Comparison of ENCODE assay signal across 8 cellular contexts in the genomic region with DNA sequence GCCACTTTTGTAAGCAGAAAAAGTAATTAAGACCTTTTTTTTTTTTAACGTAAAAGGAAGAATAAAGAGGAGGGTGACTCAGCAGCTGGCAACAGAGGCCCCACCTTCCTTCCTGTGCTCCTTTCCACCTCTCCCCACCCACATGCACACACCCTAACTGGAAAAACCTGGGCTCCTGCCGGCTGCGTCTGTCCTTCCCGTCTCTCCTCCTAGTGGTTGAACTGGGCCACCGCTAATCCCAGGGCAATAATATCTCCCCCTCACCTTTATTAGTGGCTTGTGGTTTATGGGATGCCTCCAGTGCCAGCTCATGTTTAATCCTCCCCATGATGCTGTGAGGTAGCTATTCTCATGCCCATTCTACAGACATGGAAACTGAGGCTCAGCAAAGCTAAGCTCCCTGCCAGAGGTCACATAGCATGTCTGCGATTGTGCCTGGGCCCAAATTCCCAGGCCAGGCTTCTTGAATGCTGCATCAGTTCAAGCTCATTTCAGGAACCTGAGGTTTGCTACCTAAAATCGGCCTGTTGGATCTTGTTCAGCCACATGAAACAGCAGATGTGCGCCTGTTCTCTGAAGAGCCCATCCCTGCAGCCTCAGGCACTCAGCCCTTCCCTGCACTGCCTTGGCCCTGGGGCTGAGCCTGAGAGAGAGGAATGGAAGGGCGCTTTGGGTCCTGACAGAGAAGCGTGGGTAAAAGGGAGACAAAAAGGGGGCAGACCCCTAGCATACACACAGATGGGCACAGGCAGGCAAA.
DNase-seq lines count a peak whose midpoint lies in the region; TF ChIP-seq lines count a peak whose summit lies in the region.

No MANE protein-coding gene starts in this region.

- H3K4me3 ChIP-seq in epithelial cell of proximal tubule (ENCODE audit: low read depth, low read length) (no peak overlapping the region), stomach (no peak overlapping the region)

- H3K27me3 ChIP-seq in stomach, result no peaks in the 10 kb centered on the region

- intact Hi-C loops in stomach (cut with DNase I; ENCODE audit: low total_unique reads), result loop anchor here (5.0 kb wide), 1 partner anchor 112 kb away; the partner anchor contains the start of gene CSNK1A1

- TF ChIP-seq CTCF in epithelial cell of proximal tubule (conservative IDR thresholded peaks at IDR 0.05; ENCODE audit: low read depth, low read length), result peak; percentile 62
- TF ChIP-seq CTCF in stomach (IDR thresholded peaks at IDR 0.05), result peak in 4 of 7 experiments; percentile 26 to 64 (median 52)

- peak; percentile 64 for DNase-seq in activated effector memory CD4-positive, alpha-beta T cell treated with anti-CD3 and anti-CD28 coated beads, Interleukin-2, amount 50 U/mL, for 16 hours
- DNase-seq in activated effector memory CD4-positive, alpha-beta T cell treated with Interleukin-2 at 50 U/mL for 16 hours, result no peak
- peak; percentile 34 for DNase-seq in RKO (ENCODE audit: low spot score)
- peak; percentile 48 for DNase-seq in epithelial cell of proximal tubule (ENCODE audit: low read depth)
- peak; percentile 76 for DNase-seq in stomach
- DNase-seq in cerebellar nuclear complex (lab: John Stamatoyannopoulos, UW), result no peak
- DNase-seq in cerebellar cortex (ENCODE audit: low spot score), result no peak
- DNase-seq in activated CD8-positive, alpha-beta memory T cell treated with anti-CD3 and anti-CD28 coated beads, Interleukin-2, amount 50 U/mL, for 4 hours, result no peak

- TF ChIP-seq EP300 in stomach (IDR thresholded peaks at IDR 0.05), result no peak

- peak overlapping the region in 4 of 5 donors; percentile 13 to 62 (median 42) for H3K27ac ChIP-seq in stomach

- 49 to 59% (median 53%) methylated on average over 9 to 10 of the region's 10 CpGs for WGBS in stomach, 5 donors

- H3K4me1 ChIP-seq in stomach, result peaks cover 8 to 41% (median 18%) of the 10 kb centered on the region in 4 donors

- H3K9me3 ChIP-seq in stomach, result no peaks in the 10 kb centered on the region

- no peak for TF ChIP-seq POLR2A in stomach (IDR thresholded peaks at IDR 0.05)

- H3K36me3 ChIP-seq in stomach, result no peaks in the 10 kb centered on the region

Comparison
In these comparisons a context has a peak if more than half of its experiments do, and no peak if none do; other contexts are left out.
1. DNase-seq: peak in activated effector memory CD4-positive, alpha-beta T cell treated with anti-CD3 and anti-CD28 coated beads, Interleukin-2, amount 50 U/mL, for 16 hours (single experiment), RKO (single experiment), epithelial cell of proximal tubule (single experiment) and stomach (single experiment); none in activated effector memory CD4-positive, alpha-beta T cell treated with Interleukin-2 at 50 U/mL for 16 hours (single experiment), cerebellar nuclear complex (0 of 2), cerebellar cortex (single experiment) and activated CD8-positive, alpha-beta memory T cell treated with anti-CD3 and anti-CD28 coated beads, Interleukin-2, amount 50 U/mL, for 4 hours (single experiment).